In genomic region chr3:195187609-195188529, GRCh38 we compare ENCODE assay signal across 12 cellular contexts.
A peak's percentile ranks its signal among the peaks of the same experiment; 100 is the strongest.
DNase-seq lines count a peak whose midpoint lies in the region; ATAC-seq, FAIRE-seq and TF ChIP-seq lines count a peak whose summit lies in the region.
"Had no signal": no experiment of that assay in that cellular context is flagged by ENCODE, and none has a peak within 500 bp of the region (broad histone marks: within the 10 kb centered on the region; RNA-seq: fewer than 3 reads in every experiment).

No MANE protein-coding gene starts in this region.

- peaks cover 32 to 55% of the 10 kb centered on the region in 2 experiments for H3K79me1 ChIP-seq in IMR-90 (ENCODE audit: low read depth in 1 of 2, low read length in 2 of 2)
- H3K79me1 ChIP-seq in H1 (ENCODE audit: low read depth, low read length): peaks cover 10% of the 10 kb centered on the region
- peaks cover 8% of the 10 kb centered on the region for H3K79me1 ChIP-seq in mesendoderm (ENCODE audit: low read length)

- no peaks in the 10 kb centered on the region for H3K36me3 ChIP-seq in IMR-90 (ENCODE audit: control insufficient read depth, insufficient read depth, low read length)
- H3K36me3 ChIP-seq in H1 (ENCODE audit: control insufficient read depth in 2 of 4, insufficient read depth in 4 of 4, low read length in 3 of 4): no peaks in the 10 kb centered on the region
- no peaks in the 10 kb centered on the region for H3K36me3 ChIP-seq in mesendoderm (ENCODE audit: control insufficient read depth, insufficient read depth, low read length)

- FAIRE-seq in H1 (lab: Jason Lieb, UNC): no peak
- FAIRE-seq: GM12892 had no signal

- peak overlapping the region; percentile 95 for H2AK5ac ChIP-seq in IMR-90 (ENCODE audit: low read depth, low read length)
- H2AK5ac ChIP-seq in H1 (ENCODE audit: low read depth, low read length): no peak overlapping the region
- H2AK5ac ChIP-seq in mesendoderm (ENCODE audit: low read length): no peak overlapping the region

- H3K14ac ChIP-seq in IMR-90 (replicated peaks; ENCODE audit: low read depth, low read length) (peak overlapping the region; percentile 99), H1 (ENCODE audit: insufficient read length) (no peak overlapping the region)

- peaks cover 19% of the 10 kb centered on the region for H3K4me1 ChIP-seq in IMR-90 (ENCODE audit: control insufficient read depth, insufficient read depth, low read length)
- peaks cover 3 to 14% (median 10%) of the 10 kb centered on the region in 4 experiments; a peak in 6 of 7 replicates for H3K4me1 ChIP-seq in H1 (replicated peaks in 1 of 4; ENCODE audit: control insufficient read depth in 3 of 4, insufficient read depth in 4 of 4, low read length in 3 of 4)
- peaks cover 3% of the 10 kb centered on the region for H3K4me1 ChIP-seq in mesendoderm (ENCODE audit: control insufficient read depth, low read depth, low read length)

- DNase-seq in A172 (ENCODE audit: low spot score) (peak; percentile 41), IMR-90 (peak; percentile 76), H1 (ENCODE audit: low read depth in 1 of 2, low spot score in 2 of 2) (no peak), mesendoderm (peak; percentile 65), DMS79 treated with DMSO at 0.1 percent for 48 hours (lab: John Stamatoyannopoulos, UW) (no peak)
- no peak for DNase-seq in activated CD4-positive, alpha-beta T cell treated with anti-CD3 and anti-CD28 coated beads for 48 hours
- DNase-seq: NCI-H1436 had no signal

- no peak overlapping the region for H2BK12ac ChIP-seq in H1 (ENCODE audit: low read depth, low read length)

- H3K9me3 ChIP-seq in IMR-90 (ENCODE audit: control insufficient read depth, insufficient read depth, low read length) (no peaks in the 10 kb centered on the region), H1 (ENCODE audit: insufficient read depth in 2 of 2, low read depth in 1 of 2, low read length in 1 of 2) (peaks cover 0 to 10% of the 10 kb centered on the region in 2 experiments; a peak in 2 of 4 replicates)

- peak overlapping the region; percentile 96 for H4K91ac ChIP-seq in IMR-90 (ENCODE audit: insufficient read depth, low read depth, low read length)
- H4K91ac ChIP-seq in H1 (replicated peaks; ENCODE audit: insufficient read length, low read length): no peak overlapping the region

- dilution Hi-C loops in IMR-90 (cut with HindIII; ENCODE audit: low sequenced_read_pairs, unreplicated experiment): no loop called here

- peak overlapping the region; percentile 98 for H4K5ac ChIP-seq in IMR-90 (ENCODE audit: low read depth, low read length)
- H4K5ac ChIP-seq in H1 (ENCODE audit: insufficient read length, low read depth, low read length): no peak overlapping the region
- no peak overlapping the region for H4K5ac ChIP-seq in mesendoderm (ENCODE audit: low read length)

- H3K23me2 ChIP-seq in H1 (ENCODE audit: low read depth, low read length): no peaks in the 10 kb centered on the region

- peak overlapping the region; percentile 92 for H2AK9ac ChIP-seq in IMR-90 (replicated peaks; ENCODE audit: low read depth, low read length, poor library complexity)

- peak overlapping the region; percentile 67 to 97 for H4K8ac ChIP-seq in IMR-90 (ENCODE audit: low read depth in 2 of 2, low read length in 2 of 2)
- no peak overlapping the region for H4K8ac ChIP-seq in H1 (ENCODE audit: extremely low read depth, insufficient read depth, low read length)
- no peak overlapping the region for H4K8ac ChIP-seq in mesendoderm (ENCODE audit: low read depth, low read length)

- no CpG with 5 or more reads among the region's 5 CpGs for WGBS in IMR-90 (ENCODE audit: extremely low coverage in 2 of 2, insufficient read length in 1 of 2), 2 experiments
- WGBS in H1 (ENCODE audit: extremely low coverage in 1 of 2, insufficient coverage in 1 of 2, insufficient read length in 1 of 2, insufficient replicate concordance in 2 of 2, low coverage in 1 of 2, low lambda C conversion rate in 2 of 2, missing lambda C conversion rate in 1 of 2), 2 experiments: 87% methylated on average over 5 of the region's 5 CpGs; no CpG with 5 or more reads in 1 of the 2 experiments
- no CpG with 5 or more reads among the region's 5 CpGs for WGBS in mesendoderm (ENCODE audit: extremely low coverage, insufficient coverage, low lambda C conversion rate)

- peak overlapping the region; percentile 93 for H2BK120ac ChIP-seq in IMR-90 (ENCODE audit: low read depth, low read length)
- peak overlapping the region; percentile 58 for H2BK120ac ChIP-seq in H1 (replicated peaks; ENCODE audit: low read depth, low read length)
- no peak overlapping the region for H2BK120ac ChIP-seq in mesendoderm (ENCODE audit: low read depth, low read length)

- TF ChIP-seq EP300 in H1 (IDR thresholded peaks at IDR 0.05; ENCODE audit: borderline replicate concordance in 1 of 2, low read depth in 2 of 2, low read length in 2 of 2): no peak

- peak; percentile 47; the same call in 1 of the 2 replicates for TF ChIP-seq POLR2A in IMR-90 (IDR thresholded peaks at IDR 0.05; ENCODE audit: low read depth, low read length)
- no peak for TF ChIP-seq POLR2A in H1 (IDR thresholded peaks at IDR 0.05; ENCODE audit: control extremely low read depth in 1 of 2, low read depth in 2 of 2, low read length in 2 of 2)

- TF ChIP-seq RAD21 in IMR-90 (IDR thresholded peaks at IDR 0.05; ENCODE audit: low read length) (no peak), H1 (IDR thresholded peaks at IDR 0.05 in 1 of 2, conservative IDR thresholded peaks at IDR 0.05 in 1 of 2; ENCODE audit: low read depth in 2 of 2, low read length in 2 of 2) (no peak)

- H2BK15ac ChIP-seq in IMR-90 (ENCODE audit: low read depth, low read length) (peak overlapping the region; percentile 92; the same call in 2 of the 3 replicates), H1 (ENCODE audit: low read length) (no peak overlapping the region), mesendoderm (replicated peaks; ENCODE audit: low read depth) (peak overlapping the region; percentile 48)

- H3K18ac ChIP-seq in IMR-90 (ENCODE audit: low read depth, low read length): peak overlapping the region; percentile 84
- H3K18ac ChIP-seq in H1 (ENCODE audit: extremely low read depth, low read length): no peak overlapping the region
- peak overlapping the region; percentile 90 for H3K18ac ChIP-seq in mesendoderm (ENCODE audit: low read length)

- H3K9me1 ChIP-seq in IMR-90 (ENCODE audit: insufficient read depth, low read length): peaks cover 20% of the 10 kb centered on the region; the same call in 1 of the 2 replicates

- no peaks in the 10 kb centered on the region for H4K20me1 ChIP-seq in IMR-90 (ENCODE audit: insufficient read depth, low read length)
- H4K20me1 ChIP-seq in H1 (replicated peaks in 1 of 2; ENCODE audit: control insufficient read depth in 1 of 2, insufficient read depth in 2 of 2, low read length in 2 of 2): no peaks in the 10 kb centered on the region
- H4K20me1 ChIP-seq: BLaER1 treated with 17β-estradiol and CSF1 and Interleukin-3, amounts not matched to agents 10 nM and 100 nM had no signal

- H3K9ac ChIP-seq in IMR-90 (ENCODE audit: low read depth, low read length): peak overlapping the region; percentile 50
- H3K9ac ChIP-seq in H1 (replicated peaks in 1 of 4; ENCODE audit: extremely low read depth in 1 of 4, low read depth in 3 of 4, low read length in 3 of 4): no peak overlapping the region
- H3K9ac ChIP-seq in mesendoderm (ENCODE audit: low read length): no peak overlapping the region
- H3K9ac ChIP-seq: BLaER1 treated with 17β-estradiol and CSF1 and Interleukin-3, amounts not matched to agents 10 nM and 100 nM had no signal

- H3K4me2 ChIP-seq in IMR-90 (ENCODE audit: low read depth, low read length): peak overlapping the region; percentile 64; the same call in 1 of the 2 replicates
- no peak overlapping the region for H3K4me2 ChIP-seq in H1 (ENCODE audit: insufficient read depth in 1 of 2, low read depth in 2 of 2, low read length in 2 of 2)
- H3K4me2 ChIP-seq in mesendoderm (ENCODE audit: low read length): no peak overlapping the region

- peak overlapping the region; percentile 78 for H3K23ac ChIP-seq in IMR-90 (ENCODE audit: low read depth, low read length)
- no peak overlapping the region for H3K23ac ChIP-seq in H1 (ENCODE audit: insufficient read length)
- no peak overlapping the region for H3K23ac ChIP-seq in mesendoderm (ENCODE audit: low read length)

- H3K79me2 ChIP-seq in H1 (ENCODE audit: control insufficient read depth in 1 of 2, insufficient read depth in 2 of 2, low read length in 2 of 2): peaks cover 0 to 88% of the 10 kb centered on the region in 2 experiments; a peak in 2 of 4 replicates
- peaks cover 7% of the 10 kb centered on the region for H3K79me2 ChIP-seq in mesendoderm (ENCODE audit: control insufficient read depth, insufficient read depth, low read length)

- in situ Hi-C loops in IMR-90 (cut with MboI; ENCODE audit: low sequenced_read_pairs): no loop called here

- peak; percentile 78 for ATAC-seq in IMR-90 (ENCODE audit: low read depth)
- no peak for ATAC-seq in HG03565 (IDR thresholded peaks at IDR 0.05; ENCODE audit: unreplicated experiment)
- ATAC-seq in HG02870 (IDR thresholded peaks at IDR 0.05; ENCODE audit: unreplicated experiment): no peak
- ATAC-seq: stimulated activated effector memory CD8-positive, alpha-beta T cell treated with anti-CD3 and anti-CD28 coated beads, Interleukin-12 subunit alpha, Interleukin-12 subunit beta, amount 100 ng/mL, for 72 hours had no signal

- CTCF ChIA-PET in IMR-90 (lab: Yijun Ruan, JAX) (interaction anchor here (1.0 to 1.6 kb wide), 7 partner anchors 13 to 516 kb away, joined by 3 to 8 read pairs (median 3); no protein-coding TSS in a partner anchor), H1 (lab: Charles Lee; ENCODE audit: partially characterized antibody) (interaction anchor here (0.6 to 1.9 kb wide), 11 partner anchors 8 to 506 kb away, joined by 3 to 6 read pairs (median 3); no protein-coding TSS in a partner anchor)

- intact Hi-C loops in IMR-90 (cut with micrococcal nuclease): no loop called here

- H2AFZ ChIP-seq in IMR-90 (replicated peaks; ENCODE audit: low read length, poor library complexity): peak overlapping the region; percentile 68
- H2AFZ ChIP-seq in H1 (ENCODE audit: low read length): no peak overlapping the region

- BruUV-seq in IMR-90 (replicated peaks; lab: Mats Ljungman, UMichigan): no TSS peak

- POLR2A ChIA-PET in IMR-90 (lab: Charles Lee; ENCODE audit: unreplicated experiment) (interaction anchor here (0.5 to 1.1 kb wide), 3 partner anchors 32 to 318 kb away, joined by 3 to 5 read pairs (median 3); no protein-coding TSS in a partner anchor), H1 (lab: Charles Lee; ENCODE audit: partially characterized antibody) (no interaction called here)

- H2BK20ac ChIP-seq in IMR-90 (ENCODE audit: low read depth, low read length): peak overlapping the region; percentile 98
- H2BK20ac ChIP-seq in H1 (ENCODE audit: low read length): no peak overlapping the region

- H3K4me3 ChIP-seq in IMR-90 (ENCODE audit: insufficient read depth, low read depth, low read length): no peak overlapping the region
- H3K4me3 ChIP-seq in H1 (ENCODE audit: extremely low read depth in 1 of 4, insufficient read depth in 2 of 4, low read depth in 3 of 4, low read length in 4 of 4): no peak overlapping the region
- no peak overlapping the region for H3K4me3 ChIP-seq in mesendoderm (ENCODE audit: low read length)
- H3K4me3 ChIP-seq: BLaER1 treated with 17β-estradiol and CSF1 and Interleukin-3, amounts not matched to agents 10 nM and 100 nM had no signal

- no peak for TF ChIP-seq CTCF in IMR-90 (conservative IDR thresholded peaks at IDR 0.05; ENCODE audit: low read depth, low read length)
- TF ChIP-seq CTCF in H1 (IDR thresholded peaks at IDR 0.05; ENCODE audit: control extremely low read depth in 1 of 3, insufficient read depth in 1 of 3, low read depth in 1 of 3, low read length in 3 of 3): no peak

- H2BK5ac ChIP-seq in IMR-90 (ENCODE audit: low read depth, low read length, poor library complexity, severe bottlenecking) (peak overlapping the region; percentile 98), H1 (ENCODE audit: low read depth, low read length) (peak overlapping the region; percentile 28; the same call in 1 of the 2 replicates), mesendoderm (ENCODE audit: low read length) (no peak overlapping the region)

- H3K4ac ChIP-seq in IMR-90 (ENCODE audit: low read depth, low read length): peak overlapping the region; percentile 95
- H3K4ac ChIP-seq in H1 (replicated peaks; ENCODE audit: insufficient read length, low read depth, low read length): no peak overlapping the region
- peak overlapping the region; percentile 24 for H3K4ac ChIP-seq in mesendoderm (ENCODE audit: low read depth, low read length)

- peak overlapping the region; percentile 96 for H3K27ac ChIP-seq in IMR-90 (ENCODE audit: insufficient read depth, low read length)
- H3K27ac ChIP-seq in H1 (ENCODE audit: low read depth, low read length): no peak overlapping the region
- H3K27ac ChIP-seq in mesendoderm (ENCODE audit: low read depth, low read length): peak overlapping the region; percentile 30

- H3K27me3 ChIP-seq in IMR-90 (ENCODE audit: control insufficient read depth, insufficient read depth, low read length) (no peaks in the 10 kb centered on the region), H1 (replicated peaks in 1 of 4; ENCODE audit: control insufficient read depth in 3 of 4, extremely low read depth in 1 of 4, insufficient read depth in 3 of 4, low read length in 3 of 4) (no peaks in the 10 kb centered on the region), mesendoderm (ENCODE audit: insufficient read depth, low read length, poor library complexity) (no peaks in the 10 kb centered on the region)
- H3K27me3 ChIP-seq: BLaER1 treated with 17β-estradiol and CSF1 and Interleukin-3, amounts not matched to agents 10 nM and 100 nM had no signal

- H3K56ac ChIP-seq in IMR-90 (ENCODE audit: extremely low read depth, insufficient read depth, low read length): peak overlapping the region; percentile 78
- no peak overlapping the region for H3K56ac ChIP-seq in H1 (replicated peaks; ENCODE audit: insufficient read length, low read depth, low read length)
- H3K56ac ChIP-seq in mesendoderm (ENCODE audit: low read length): no peak overlapping the region

Comparison
In these comparisons a context has a peak if more than half of its experiments do, and no peak if none do; other contexts are left out.
1. DNase-seq: peak in A172 (single experiment), IMR-90 (single experiment) and mesendoderm (single experiment); none in H1 (0 of 2), DMS79 treated with DMSO at 0.1 percent for 48 hours (single experiment) and activated CD4-positive, alpha-beta T cell treated with anti-CD3 and anti-CD28 coated beads for 48 hours (single experiment).
2. H4K8ac ChIP-seq: peak in IMR-90 (2 of 2); none in H1 (single experiment) and mesendoderm (single experiment).